In genomic region chr6:38088010-38088409, GRCh38 we compare ENCODE assay signal across 18 cellular contexts.
"Had no signal": no experiment of that assay in that cellular context is flagged by ENCODE, and none has a peak within 500 bp of the region (broad histone marks: within the 10 kb centered on the region; RNA-seq: fewer than 3 reads in every experiment).

No MANE protein-coding gene starts in this region.

- DNase-seq: esophagus squamous epithelium; foreskin fibroblast; head of caudate nucleus; kidney; left cardiac atrium; left ventricle myocardium inferior; lower lobe of right lung; mesenchymal stem cell; naive B cell; occipital lobe; stimulated activated CD4-positive, alpha-beta T cell treated with anti-CD3 and anti-CD28 coated beads, Interleukin-2, amount 100 ng/mL, for 24 hours; stimulated activated naive CD4-positive, alpha-beta T cell treated with Interleukin-2 at 50 U/mL for 16 hours; testis; upper lobe of right lung had no signal

- H3K4me1 ChIP-seq: lower lobe of right lung, upper lobe of right lung had no signal

- H3K9me3 ChIP-seq: esophagus squamous epithelium, left ventricle myocardium inferior, lower lobe of right lung, testis, tibial nerve, upper lobe of right lung had no signal

- ATAC-seq: left cardiac atrium, lower lobe of right lung, sciatic nerve, upper lobe of right lung had no signal

- H3K4me3 ChIP-seq: esophagus squamous epithelium, hepatocyte, left ventricle myocardium inferior, lower lobe of right lung, testis, tibial nerve, upper lobe of right lung had no signal

- H3K36me3 ChIP-seq: tibial nerve had no signal

- H3K27ac ChIP-seq: esophagus squamous epithelium, hepatocyte, left ventricle myocardium inferior, lower lobe of right lung, parathyroid adenoma, testis, tibial nerve, upper lobe of right lung had no signal

- FAIRE-seq: kidney had no signal

- H3K27me3 ChIP-seq: esophagus squamous epithelium, hepatocyte, testis, tibial nerve, upper lobe of right lung had no signal
